In genomic region chr12:16224196-16224595, GRCh38 we compare ENCODE assay signal across 37 cellular contexts. TPM values are rescaled to one million over a fixed set of nuclear protein-coding genes. Genes with fewer than 3 reads are reported as not detected.
"Had no signal": no experiment of that assay in that cellular context is flagged by ENCODE, and none has a peak within 500 bp of the region (broad histone marks: within the 10 kb centered on the region; RNA-seq: fewer than 3 reads in every experiment).

No MANE protein-coding gene starts in this region.

- H3K27ac ChIP-seq: adrenal gland, body of pancreas, brain microvascular endothelial cell, breast epithelium, WERI-Rb-1 had no signal

- H3K4me1 ChIP-seq: adrenal gland, breast epithelium had no signal

- H3K27me3 ChIP-seq: adrenal gland, body of pancreas, brain microvascular endothelial cell, breast epithelium had no signal

- ATAC-seq: activated CD4-positive, alpha-beta T cell treated with anti-CD3 and anti-CD28 coated beads for 36 hours; activated CD4-positive, CD25-positive, alpha-beta regulatory T cell treated with anti-CD3 and anti-CD28 coated beads, Interleukin-2, amount 50 U/mL, for 24 hours; activated CD8-positive, alpha-beta memory T cell treated with anti-CD3 and anti-CD28 coated beads, Interleukin-2, amount 10 ng/mL, durations not matched to agents 7 days and 5 days; activated CD8-positive, alpha-beta T cell treated with anti-CD3 and anti-CD28 coated beads, Interleukin-2, amount 10 ng/mL, durations not matched to agents 7 days and 5 days; activated naive CD4-positive, alpha-beta T cell treated with anti-CD3 and anti-CD28 coated beads, Interleukin-2, amount 50 U/mL, for 72 hours; body of pancreas; WTC11 had no signal

- H3K36me3 ChIP-seq: adrenal gland, brain microvascular endothelial cell, breast epithelium, WERI-Rb-1 had no signal

- DNase-seq: activated CD4-positive, alpha-beta memory T cell treated with anti-CD3 and anti-CD28 coated beads, Interleukin-2, amount 10 ng/mL, durations not matched to agents 7 days and 5 days; activated CD4-positive, alpha-beta T cell treated with anti-CD3 and anti-CD28 coated beads for 1 hour; activated CD4-positive, alpha-beta T cell treated with anti-CD3 and anti-CD28 coated beads for 36 hours; activated CD4-positive, alpha-beta T cell treated with anti-CD3 and anti-CD28 coated beads for 48 hours; activated CD4-positive, alpha-beta T cell treated with anti-CD3 and anti-CD28 coated beads, Interleukin-2, amount 10 ng/mL, durations not matched to agents 7 days and 5 days; activated CD4-positive, alpha-beta T cell treated with anti-CD3 and anti-CD28 coated beads, Interleukin-2, amount 50 U/mL, for 48 hours; activated CD4-positive, CD25-positive, alpha-beta regulatory T cell; activated CD8-positive, alpha-beta memory T cell treated with anti-CD3 and anti-CD28 coated beads for 24 hours; activated CD8-positive, alpha-beta memory T cell treated with anti-CD3 and anti-CD28 coated beads, Interleukin-2, amount 10 ng/mL, durations not matched to agents 7 days and 5 days; activated CD8-positive, alpha-beta memory T cell treated with anti-CD3 and anti-CD28 coated beads, Interleukin-2, amount 50 U/mL, for 48 hours; activated CD8-positive, alpha-beta T cell treated with anti-CD3 and anti-CD28 coated beads, Interleukin-2, amount 10 ng/mL, durations not matched to agents 7 days and 5 days; activated effector memory CD4-positive, alpha-beta T cell treated with Interleukin-2 at 50 U/mL for 16 hours; activated gamma-delta T cell treated with Interleukin-2 at 50 U/mL for 16 hours; activated naive CD4-positive, alpha-beta T cell; activated naive CD4-positive, alpha-beta T cell treated with anti-CD3 and anti-CD28 coated beads for 36 hours; activated naive CD4-positive, alpha-beta T cell treated with anti-CD3 and anti-CD28 coated beads, Interleukin-2, amount 50 U/mL, for 16 hours; activated naive CD8-positive, alpha-beta T cell treated with anti-CD3 and anti-CD28 coated beads for 36 hours; activated T-cell treated with anti-CD3 and anti-CD28 coated beads, Interleukin-2, amount 50 U/mL, for 24 hours; activated T-cell treated with anti-CD3 and anti-CD28 coated beads, Interleukin-2, amount 50 U/mL, for 48 hours; adrenal gland; amniotic stem cell; aorta; body of pancreas; brain microvascular endothelial cell; central memory CD4-positive, alpha-beta T cell; T-helper 1 cell; T-helper 2 cell; T-helper 9 cell; WERI-Rb-1 had no signal

- H3K9me3 ChIP-seq: adrenal gland, body of pancreas, breast epithelium had no signal

- H3K4me3 ChIP-seq: adrenal gland, body of pancreas, breast epithelium had no signal

RNA-seq across cellular contexts. Expression of gene SLC15A5, which starts 53.3 kb away (rescaled TPM):
- total RNA-seq: activated CD4-positive, alpha-beta memory T cell treated with anti-CD3 and anti-CD28 coated beads, Interleukin-2, amount 10 ng/mL, durations not matched to agents 7 days and 5 days; activated CD4-positive, alpha-beta T cell treated with anti-CD3 and anti-CD28 coated beads for 36 hours; activated CD4-positive, alpha-beta T cell treated with anti-CD3 and anti-CD28 coated beads, Interleukin-2, amount 10 ng/mL, durations not matched to agents 7 days and 5 days; activated CD8-positive, alpha-beta memory T cell treated with anti-CD3 and anti-CD28 coated beads, Interleukin-2, amount 10 ng/mL, durations not matched to agents 7 days and 5 days; activated CD8-positive, alpha-beta T cell treated with anti-CD3 and anti-CD28 coated beads, Interleukin-2, amount 10 ng/mL, durations not matched to agents 7 days and 5 days; activated naive CD4-positive, alpha-beta T cell treated with anti-CD3 and anti-CD28 coated beads for 36 hours; activated naive CD4-positive, alpha-beta T cell treated with anti-CD3 and anti-CD28 coated beads, Interleukin-2, amount 50 U/mL, for 72 hours; activated naive CD8-positive, alpha-beta T cell treated with anti-CD3 and anti-CD28 coated beads for 36 hours; activated T-helper 2 cell treated with anti-CD3 and anti-CD28 coated beads, Interferon-gamma antibody, Interleukin-2, Interleukin-4, amounts not matched to agents 10 μg/mL and 5 μg/mL and 100 μg/mL, durations not matched to agents 14 hours and 24 hours and 36 hours; adrenal gland; aorta; astrocyte; body of pancreas; breast epithelium; cardiac septum; cerebellum; WTC11 had no signal
